16 cellular contexts compared by ENCODE assay signal in genomic region chr10:70974351-70974901, GRCh38.
DNase-seq lines count a peak whose midpoint lies in the region; ATAC-seq, FAIRE-seq and TF ChIP-seq lines count a peak whose summit lies in the region.
"Had no signal": no experiment of that assay in that cellular context is flagged by ENCODE, and none has a peak within 500 bp of the region (broad histone marks: within the 10 kb centered on the region; RNA-seq: fewer than 3 reads in every experiment).

No MANE protein-coding gene starts in this region.

- DNase-seq in DMS 273 (lab: John Stamatoyannopoulos, UW; ENCODE audit: unreplicated experiment) (peak; percentile 38), DMS 273 treated with DMSO at 0.1 percent for 48 hours (lab: John Stamatoyannopoulos, UW) (no peak), H54 (ENCODE audit: insufficient read length, low spot score) (peak; percentile 69), RWPE1 (ENCODE audit: low spot score) (peak; percentile 53), foreskin keratinocyte (peak in 1 of 2 donors; percentile 30), substantia nigra (lab: John Stamatoyannopoulos, UW) (no peak), superior temporal gyrus (ENCODE audit: extremely low spot score) (no peak)
- DNase-seq: activated CD4-positive, alpha-beta T cell treated with anti-CD3 and anti-CD28 coated beads, Interleukin-2, amount 10 ng/mL, durations not matched to agents 7 days and 5 days; effector memory CD4-positive, alpha-beta T cell; GDM1; NCI-H1417; SHP77; stimulated activated CD4-positive, alpha-beta T cell treated with anti-CD3 and anti-CD28 coated beads, Interleukin-12 subunit alpha, Interleukin-12 subunit beta, amount 100 ng/mL, for 4 hours had no signal

- POLR2A ChIA-PET in RWPE1 (lab: Yijun Ruan, JAX; ENCODE audit: low non-redundant PET): no interaction called here

- TF ChIP-seq CTCF in RWPE1 (conservative IDR thresholded peaks at IDR 0.05; ENCODE audit: low read depth) (no peak), foreskin keratinocyte (conservative IDR thresholded peaks at IDR 0.05) (no peak)

- H3K27ac ChIP-seq in RWPE1: no peak overlapping the region
- H3K27ac ChIP-seq in foreskin keratinocyte: no peak overlapping the region
- H3K27ac ChIP-seq in substantia nigra (ENCODE audit: low read depth, low read length, poor library complexity, severe bottlenecking): no peak overlapping the region
- H3K27ac ChIP-seq: 22Rv1 had no signal

- CTCF ChIA-PET in RWPE1 (lab: Yijun Ruan, JAX): no interaction called here

- no peaks in the 10 kb centered on the region for H3K4me1 ChIP-seq in foreskin keratinocyte
- H3K4me1 ChIP-seq: HAP-1 had no signal

- FAIRE-seq in H54 (lab: Jason Lieb, UNC): no peak

- H3K27me3 ChIP-seq in foreskin keratinocyte: peaks cover 7% of the 10 kb centered on the region

- ATAC-seq in foreskin keratinocyte (peak; percentile 58), HG02610 (IDR thresholded peaks at IDR 0.05; ENCODE audit: unreplicated experiment) (no peak)

- TF ChIP-seq POLR2A in H54 (IDR thresholded peaks at IDR 0.05; ENCODE audit: low read depth, low read length): no peak

Comparison
In these comparisons a context has a peak if more than half of its experiments do, and no peak if none do; other contexts are left out.
1. DNase-seq: peak in DMS 273 (single experiment), H54 (single experiment) and RWPE1 (single experiment); none in DMS 273 treated with DMSO at 0.1 percent for 48 hours (single experiment), substantia nigra (0 of 49) and superior temporal gyrus (single experiment).